ENCODE assay signal across 2 cellular contexts in the genomic region with DNA sequence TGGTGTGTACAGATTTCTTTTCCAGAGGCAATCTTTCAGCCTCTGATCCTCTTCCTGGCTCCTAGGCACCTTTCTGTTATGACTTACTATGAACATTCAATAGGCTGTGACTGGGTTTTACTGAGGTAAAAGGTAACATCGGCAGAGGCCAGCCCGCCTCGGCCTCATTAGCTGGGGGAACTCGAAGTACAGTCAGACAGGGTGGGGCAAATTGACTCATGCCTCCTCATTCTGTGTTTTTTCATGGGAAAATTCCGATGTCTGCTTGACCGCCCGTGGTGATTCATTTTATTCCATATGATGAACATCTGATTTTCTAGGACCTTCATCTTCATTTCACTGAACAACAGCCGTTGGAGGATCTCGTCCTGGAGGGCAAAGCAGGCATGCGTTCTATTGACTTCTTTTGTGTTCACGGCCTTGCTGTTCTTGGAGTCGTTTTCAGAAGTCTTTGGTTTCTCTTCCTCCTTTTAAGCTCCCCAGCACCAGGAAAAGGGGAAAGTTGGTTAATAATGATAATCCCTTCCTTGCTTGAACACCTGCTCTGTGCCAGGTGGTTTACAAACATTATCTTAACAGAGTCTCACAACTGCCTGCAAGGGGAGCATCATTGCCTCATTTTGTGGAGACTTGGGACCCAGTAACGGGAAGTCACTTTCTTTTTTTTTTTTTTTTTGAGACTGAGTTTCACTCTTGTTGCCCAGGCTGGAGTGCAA.
TF ChIP-seq lines count a peak whose summit lies in the region.

No MANE protein-coding gene starts in this region.

TF ChIP-seq in HepG2, 621 proteins besides CTCF, POLR2A, EP300 and RAD21:
- TF ChIP-seq PCBP2 (optimal IDR thresholded peaks at IDR 0.05; ENCODE audit: low read depth, low read length, poor library complexity, severe bottlenecking) = no peak
- no peak for TF ChIP-seq PITX1 (CRISPR knock-in tag; IDR thresholded peaks at IDR 0.05)
- TF ChIP-seq ZNF101 (CRISPR knock-in tag; IDR thresholded peaks at IDR 0.05; ENCODE audit: borderline replicate concordance, low read depth) = no peak
- no peak for TF ChIP-seq SP4 (CRISPR knock-in tag; IDR thresholded peaks at IDR 0.05)
- no peak for TF ChIP-seq REPIN1 (CRISPR knock-in tag; IDR thresholded peaks at IDR 0.05; ENCODE audit: borderline replicate concordance, low read depth)
- no peak for TF ChIP-seq HDAC2 (CRISPR knock-in tag; IDR thresholded peaks at IDR 0.05)
- TF ChIP-seq ZNF660 (CRISPR knock-in tag; IDR thresholded peaks at IDR 0.05; ENCODE audit: borderline replicate concordance, low read depth) = no peak
- TF ChIP-seq, protein P1, sequence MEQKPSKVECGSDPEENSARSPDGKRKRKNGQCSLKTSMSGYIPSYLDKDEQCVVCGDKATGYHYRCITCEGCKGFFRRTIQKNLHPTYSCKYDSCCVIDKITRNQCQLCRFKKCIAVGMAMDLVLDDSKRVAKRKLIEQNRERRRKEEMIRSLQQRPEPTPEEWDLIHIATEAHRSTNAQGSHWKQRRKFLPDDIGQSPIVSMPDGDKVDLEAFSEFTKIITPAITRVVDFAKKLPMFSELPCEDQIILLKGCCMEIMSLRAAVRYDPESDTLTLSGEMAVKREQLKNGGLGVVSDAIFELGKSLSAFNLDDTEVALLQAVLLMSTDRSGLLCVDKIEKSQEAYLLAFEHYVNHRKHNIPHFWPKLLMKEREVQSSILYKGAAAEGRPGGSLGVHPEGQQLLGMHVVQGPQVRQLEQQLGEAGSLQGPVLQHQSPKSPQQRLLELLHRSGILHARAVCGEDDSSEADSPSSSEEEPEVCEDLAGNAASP (CRISPR knock-in tag; IDR thresholded peaks at IDR 0.05; ENCODE audit: borderline replicate concordance) = no peak
- TF ChIP-seq MEIS2 (CRISPR knock-in tag; IDR thresholded peaks at IDR 0.05) = no peak
TF ChIP-seq in HepG2: peak in this region for 0.

TF ChIP-seq in SK-N-SH treated with all-trans-retinoic acid at 6 μM for 48 hours, 23 proteins besides CTCF, POLR2A, EP300 and RAD21:
- TF ChIP-seq TOX (CRISPR knock-in tag; IDR thresholded peaks at IDR 0.05; ENCODE audit: borderline replicate concordance) (no peak), ESRRG (CRISPR knock-in tag; IDR thresholded peaks at IDR 0.05) (no peak), PPARA (CRISPR knock-in tag; IDR thresholded peaks at IDR 0.05; ENCODE audit: borderline replicate concordance) (no peak), OSR1 (CRISPR knock-in tag; IDR thresholded peaks at IDR 0.05) (no peak), ARNTL (CRISPR knock-in tag; IDR thresholded peaks at IDR 0.05; ENCODE audit: borderline replicate concordance, low read depth) (no peak), ZC3H10 (CRISPR knock-in tag; IDR thresholded peaks at IDR 0.05) (no peak), ZNF70 (CRISPR knock-in tag; IDR thresholded peaks at IDR 0.05) (no peak), ZFP30 (CRISPR knock-in tag; IDR thresholded peaks at IDR 0.05) (no peak), RARB (CRISPR knock-in tag; IDR thresholded peaks at IDR 0.05) (no peak), ZFP3 (CRISPR knock-in tag; IDR thresholded peaks at IDR 0.05) (no peak), BACH2 (CRISPR knock-in tag; IDR thresholded peaks at IDR 0.05; ENCODE audit: borderline replicate concordance) (no peak), ZNF8 (CRISPR knock-in tag; IDR thresholded peaks at IDR 0.05) (no peak), SNAI2 (CRISPR knock-in tag; IDR thresholded peaks at IDR 0.05) (no peak), ISL1 (CRISPR knock-in tag; IDR thresholded peaks at IDR 0.05) (no peak)
- TF ChIP-seq, protein P2, sequence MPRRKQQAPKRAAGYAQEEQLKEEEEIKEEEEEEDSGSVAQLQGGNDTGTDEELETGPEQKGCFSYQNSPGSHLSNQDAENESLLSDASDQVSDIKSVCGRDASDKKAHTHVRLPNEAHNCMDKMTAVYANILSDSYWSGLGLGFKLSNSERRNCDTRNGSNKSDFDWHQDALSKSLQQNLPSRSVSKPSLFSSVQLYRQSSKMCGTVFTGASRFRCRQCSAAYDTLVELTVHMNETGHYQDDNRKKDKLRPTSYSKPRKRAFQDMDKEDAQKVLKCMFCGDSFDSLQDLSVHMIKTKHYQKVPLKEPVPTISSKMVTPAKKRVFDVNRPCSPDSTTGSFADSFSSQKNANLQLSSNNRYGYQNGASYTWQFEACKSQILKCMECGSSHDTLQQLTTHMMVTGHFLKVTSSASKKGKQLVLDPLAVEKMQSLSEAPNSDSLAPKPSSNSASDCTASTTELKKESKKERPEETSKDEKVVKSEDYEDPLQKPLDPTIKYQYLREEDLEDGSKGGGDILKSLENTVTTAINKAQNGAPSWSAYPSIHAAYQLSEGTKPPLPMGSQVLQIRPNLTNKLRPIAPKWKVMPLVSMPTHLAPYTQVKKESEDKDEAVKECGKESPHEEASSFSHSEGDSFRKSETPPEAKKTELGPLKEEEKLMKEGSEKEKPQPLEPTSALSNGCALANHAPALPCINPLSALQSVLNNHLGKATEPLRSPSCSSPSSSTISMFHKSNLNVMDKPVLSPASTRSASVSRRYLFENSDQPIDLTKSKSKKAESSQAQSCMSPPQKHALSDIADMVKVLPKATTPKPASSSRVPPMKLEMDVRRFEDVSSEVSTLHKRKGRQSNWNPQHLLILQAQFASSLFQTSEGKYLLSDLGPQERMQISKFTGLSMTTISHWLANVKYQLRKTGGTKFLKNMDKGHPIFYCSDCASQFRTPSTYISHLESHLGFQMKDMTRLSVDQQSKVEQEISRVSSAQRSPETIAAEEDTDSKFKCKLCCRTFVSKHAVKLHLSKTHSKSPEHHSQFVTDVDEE (CRISPR knock-in tag; IDR thresholded peaks at IDR 0.05) = no peak
- TF ChIP-seq, protein P3, sequence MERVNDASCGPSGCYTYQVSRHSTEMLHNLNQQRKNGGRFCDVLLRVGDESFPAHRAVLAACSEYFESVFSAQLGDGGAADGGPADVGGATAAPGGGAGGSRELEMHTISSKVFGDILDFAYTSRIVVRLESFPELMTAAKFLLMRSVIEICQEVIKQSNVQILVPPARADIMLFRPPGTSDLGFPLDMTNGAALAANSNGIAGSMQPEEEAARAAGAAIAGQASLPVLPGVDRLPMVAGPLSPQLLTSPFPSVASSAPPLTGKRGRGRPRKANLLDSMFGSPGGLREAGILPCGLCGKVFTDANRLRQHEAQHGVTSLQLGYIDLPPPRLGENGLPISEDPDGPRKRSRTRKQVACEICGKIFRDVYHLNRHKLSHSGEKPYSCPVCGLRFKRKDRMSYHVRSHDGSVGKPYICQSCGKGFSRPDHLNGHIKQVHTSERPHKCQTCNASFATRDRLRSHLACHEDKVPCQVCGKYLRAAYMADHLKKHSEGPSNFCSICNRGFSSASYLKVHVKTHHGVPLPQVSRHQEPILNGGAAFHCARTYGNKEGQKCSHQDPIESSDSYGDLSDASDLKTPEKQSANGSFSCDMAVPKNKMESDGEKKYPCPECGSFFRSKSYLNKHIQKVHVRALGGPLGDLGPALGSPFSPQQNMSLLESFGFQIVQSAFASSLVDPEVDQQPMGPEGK (CRISPR knock-in tag; IDR thresholded peaks at IDR 0.05; ENCODE audit: borderline replicate concordance) = no peak
- TF ChIP-seq, protein P4, sequence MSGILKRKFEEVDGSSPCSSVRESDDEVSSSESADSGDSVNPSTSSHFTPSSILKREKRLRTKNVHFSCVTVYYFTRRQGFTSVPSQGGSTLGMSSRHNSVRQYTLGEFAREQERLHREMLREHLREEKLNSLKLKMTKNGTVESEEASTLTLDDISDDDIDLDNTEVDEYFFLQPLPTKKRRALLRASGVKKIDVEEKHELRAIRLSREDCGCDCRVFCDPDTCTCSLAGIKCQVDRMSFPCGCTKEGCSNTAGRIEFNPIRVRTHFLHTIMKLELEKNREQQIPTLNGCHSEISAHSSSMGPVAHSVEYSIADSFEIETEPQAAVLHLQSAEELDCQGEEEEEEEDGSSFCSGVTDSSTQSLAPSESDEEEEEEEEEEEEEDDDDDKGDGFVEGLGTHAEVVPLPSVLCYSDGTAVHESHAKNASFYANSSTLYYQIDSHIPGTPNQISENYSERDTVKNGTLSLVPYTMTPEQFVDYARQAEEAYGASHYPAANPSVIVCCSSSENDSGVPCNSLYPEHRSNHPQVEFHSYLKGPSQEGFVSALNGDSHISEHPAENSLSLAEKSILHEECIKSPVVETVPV (CRISPR knock-in tag; IDR thresholded peaks at IDR 0.05) = no peak
TF ChIP-seq in SK-N-SH treated with all-trans-retinoic acid at 6 μM for 48 hours: peak in this region for 0.
